ENCODE assay signal across 12 cellular contexts in genomic region chr11:77115181-77115611, GRCh38. TPM values are rescaled to one million over a fixed set of nuclear protein-coding genes. Genes with fewer than 3 reads are reported as not detected.
DNase-seq lines count a peak whose midpoint lies in the region; FAIRE-seq and TF ChIP-seq lines count a peak whose summit lies in the region.
"Had no signal": no experiment of that assay in that cellular context is flagged by ENCODE, and none has a peak within 500 bp of the region (broad histone marks: within the 10 kb centered on the region; RNA-seq: fewer than 3 reads in every experiment).

No MANE protein-coding gene starts in this region.

- H3K27me3 ChIP-seq in KMS-11 (ENCODE audit: insufficient read depth, low read depth) (no peaks in the 10 kb centered on the region), brain microvascular endothelial cell (replicated peaks) (no peaks in the 10 kb centered on the region), mesendoderm (ENCODE audit: insufficient read depth, low read length, poor library complexity) (no peaks in the 10 kb centered on the region)
- H3K27me3 ChIP-seq: dorsolateral prefrontal cortex, right lobe of liver, upper lobe of left lung had no signal

- H2BK15ac ChIP-seq in mesendoderm (replicated peaks; ENCODE audit: low read depth) = no peak overlapping the region

- no peak overlapping the region for H2AFZ ChIP-seq in KMS-11 (ENCODE audit: low read depth)

- no peak overlapping the region for H2AK5ac ChIP-seq in mesendoderm (ENCODE audit: low read length)

- H4K5ac ChIP-seq in mesendoderm (ENCODE audit: low read length) = no peak overlapping the region

- no peak for FAIRE-seq in GM19239 (lab: Jason Lieb, UNC)

- H2BK5ac ChIP-seq in mesendoderm (ENCODE audit: low read length) = no peak overlapping the region

- H2BK120ac ChIP-seq in mesendoderm (ENCODE audit: low read depth, low read length) = no peak overlapping the region

- H3K4me3 ChIP-seq in GM12864 (ENCODE audit: low read depth, low read length) = no peak overlapping the region
- no peak overlapping the region for H3K4me3 ChIP-seq in KMS-11 (IDR thresholded peaks at IDR 0.05; ENCODE audit: insufficient read depth, low read depth, low read length)
- H3K4me3 ChIP-seq in brain microvascular endothelial cell (ENCODE audit: low read depth, low read length) = no peak overlapping the region
- H3K4me3 ChIP-seq in mesendoderm (ENCODE audit: low read length) = no peak overlapping the region
- H3K4me3 ChIP-seq: dorsolateral prefrontal cortex, right lobe of liver, upper lobe of left lung had no signal

- H3K79me1 ChIP-seq in mesendoderm (ENCODE audit: low read length) = no peaks in the 10 kb centered on the region

- H3K27ac ChIP-seq in KMS-11 (no peak overlapping the region), brain microvascular endothelial cell (no peak overlapping the region), mesendoderm (ENCODE audit: low read depth, low read length) (no peak overlapping the region)
- H3K27ac ChIP-seq: dorsolateral prefrontal cortex, right lobe of liver, upper lobe of left lung had no signal

- no peak overlapping the region for H3K9ac ChIP-seq in KMS-11
- no peak overlapping the region for H3K9ac ChIP-seq in mesendoderm (ENCODE audit: low read length)

- no peak overlapping the region for H3K23ac ChIP-seq in mesendoderm (ENCODE audit: low read length)

- H3K79me2 ChIP-seq in KMS-11 (ENCODE audit: insufficient read depth, low read depth) (no peaks in the 10 kb centered on the region), mesendoderm (ENCODE audit: control insufficient read depth, insufficient read depth, low read length) (no peaks in the 10 kb centered on the region)

- DNase-seq in GM12864 (ENCODE audit: low read depth) = no peak
- no peak for DNase-seq in brain microvascular endothelial cell
- DNase-seq in mesendoderm = peak; percentile 51
- DNase-seq in stimulated activated CD4-positive, alpha-beta T cell treated with anti-CD3 and anti-CD28 coated beads, Interleukin-2, amount 100 ng/mL, for 48 hours = no peak
- no peak for DNase-seq in GM19239 (ENCODE audit: insufficient read length, low spot score)
- DNase-seq in midbrain (lab: John Stamatoyannopoulos, UW) = no peak
- DNase-seq: activated CD4-positive, alpha-beta memory T cell treated with anti-CD3 and anti-CD28 coated beads for 36 hours; DMS79; dorsolateral prefrontal cortex had no signal

- peak; percentile 52 for TF ChIP-seq CTCF in GM12864 (IDR thresholded peaks at IDR 0.05; ENCODE audit: low read depth, low read length, missing control alignments)
- TF ChIP-seq CTCF in KMS-11 (conservative IDR thresholded peaks at IDR 0.05; ENCODE audit: low read depth, low read length) = peak; percentile 61; the same call in 1 of the 2 replicates
- peak; percentile 61 for TF ChIP-seq CTCF in brain microvascular endothelial cell (IDR thresholded peaks at IDR 0.05; ENCODE audit: low read depth, low read length, missing control alignments)

- H3K4ac ChIP-seq in mesendoderm (ENCODE audit: low read depth, low read length) = no peak overlapping the region

- H3K4me2 ChIP-seq in KMS-11 (no peak overlapping the region), mesendoderm (ENCODE audit: low read length) (no peak overlapping the region)

- no peak overlapping the region for H3K18ac ChIP-seq in mesendoderm (ENCODE audit: low read length)

- in situ Hi-C loops in brain microvascular endothelial cell (cut with HindIII; ENCODE audit: low pct_ligation_motif_present, low sequenced_read_pairs) = no loop called here

- H3K56ac ChIP-seq in mesendoderm (ENCODE audit: low read length) = no peak overlapping the region

- H3K36me3 ChIP-seq in KMS-11 (ENCODE audit: insufficient read depth) (no peaks in the 10 kb centered on the region), brain microvascular endothelial cell (replicated peaks) (peaks cover 2% of the 10 kb centered on the region), mesendoderm (ENCODE audit: control insufficient read depth, insufficient read depth, low read length) (no peaks in the 10 kb centered on the region)

- no peak overlapping the region for H4K8ac ChIP-seq in mesendoderm (ENCODE audit: low read depth, low read length)

- no peaks in the 10 kb centered on the region for H3K4me1 ChIP-seq in KMS-11 (ENCODE audit: low read depth, poor library complexity, severe bottlenecking)
- no peaks in the 10 kb centered on the region for H3K4me1 ChIP-seq in mesendoderm (ENCODE audit: control insufficient read depth, low read depth, low read length)
- H3K4me1 ChIP-seq: right lobe of liver, upper lobe of left lung had no signal

- no CpG with 5 or more reads among the region's 16 CpGs for WGBS in mesendoderm (ENCODE audit: extremely low coverage, insufficient coverage, low lambda C conversion rate)

- no peaks in the 10 kb centered on the region for H4K20me1 ChIP-seq in KMS-11 (ENCODE audit: insufficient read depth)

RNA-seq across cellular contexts. Expression of gene OMP, which starts 12.6 kb away (rescaled TPM):
- 0.11 TPM for polyA plus RNA-seq in mesendoderm (2013, experiment 1 of 2)
- polyA plus RNA-seq in mesendoderm (2013, experiment 2 of 2) = not detected

RNA-seq across cellular contexts. Expression of gene MYO7A, which starts 12.8 kb away (rescaled TPM):
- 0.51 TPM for polyA plus RNA-seq in mesendoderm (2013, experiment 1 of 2)
- polyA plus RNA-seq in mesendoderm (2013, experiment 2 of 2) = 0.49 TPM

RNA-seq across cellular contexts. Expression of gene CAPN5, which starts 48.4 kb away (rescaled TPM):
- 13.6 TPM for polyA plus RNA-seq in mesendoderm (2013, experiment 1 of 2)
- 13.4 TPM for polyA plus RNA-seq in mesendoderm (2013, experiment 2 of 2)
